In genomic region chr4:106868381-106869035, GRCh38 we compare ENCODE assay signal across 19 cellular contexts.
DNase-seq lines count a peak whose midpoint lies in the region; ATAC-seq and TF ChIP-seq lines count a peak whose summit lies in the region.
"Had no signal": no experiment of that assay in that cellular context is flagged by ENCODE, and none has a peak within 500 bp of the region (broad histone marks: within the 10 kb centered on the region; RNA-seq: fewer than 3 reads in every experiment).

No MANE protein-coding gene starts in this region.

- H3K27me3 Mint-ChIP-seq in nephron progenitor cell (ENCODE audit: low read depth, poor library complexity): no peaks in the 10 kb centered on the region
- H3K27me3 Mint-ChIP-seq: activated naive CD8-positive, alpha-beta T cell had no signal

- H3K9me3 Mint-ChIP-seq in nephron progenitor cell: peaks cover 20% of the 10 kb centered on the region

- H3K4me3 ChIP-seq in cardiac fibroblast (replicated peaks in 1 of 2; ENCODE audit: low read depth in 2 of 2, low read length in 2 of 2) (no peak overlapping the region), left lung (no peak overlapping the region), H7 (ENCODE audit: insufficient read depth, low read depth, low read length) (no peak overlapping the region)
- H3K4me3 ChIP-seq: mucosa of descending colon, right lobe of liver had no signal

- no peaks in the 10 kb centered on the region for H3K36me3 Mint-ChIP-seq in nephron progenitor cell (ENCODE audit: low read depth)
- H3K36me3 Mint-ChIP-seq: activated naive CD8-positive, alpha-beta T cell had no signal

- intact Hi-C loops in left lung (cut with DNase I): no loop called here

- H3K27ac Mint-ChIP-seq in nephron progenitor cell: no peak overlapping the region
- H3K27ac Mint-ChIP-seq: activated naive CD8-positive, alpha-beta T cell had no signal

- H3K36me3 ChIP-seq in left lung: no peaks in the 10 kb centered on the region
- H3K36me3 ChIP-seq in H7 (replicated peaks; ENCODE audit: control insufficient read depth, insufficient read depth, low read length): no peaks in the 10 kb centered on the region
- H3K36me3 ChIP-seq: right lobe of liver had no signal

- no peak overlapping the region for H3K4me3 Mint-ChIP-seq in nephron progenitor cell
- H3K4me3 Mint-ChIP-seq: activated naive CD8-positive, alpha-beta T cell had no signal

- DNase-seq in AG20443 (ENCODE audit: low spot score) (peak; percentile 18), NCI-H226 (peak; percentile 68), cardiac fibroblast (ENCODE audit: low read depth in 2 of 2) (peak; percentile 3 to 87), left lung (no peak), MV-4-11 (lab: John Stamatoyannopoulos, UW) (no peak), H7 (no peak), nephron progenitor cell (no peak)
- no peak for DNase-seq in activated CD4-positive, CD25-positive, alpha-beta regulatory T cell treated with anti-CD3 and anti-CD28 coated beads, Interleukin-2, amount 50 U/mL, for 72 hours
- DNase-seq: activated T-cell treated with anti-CD3 and anti-CD28 coated beads, Interleukin-2, amount 50 U/mL, for 48 hours; GDM1; GOT3; hippocampal formation; mucosa of descending colon; NCI-H1930; NCI-H526 treated with DMSO at 0.1 percent for 48 hours; occipital lobe; right lobe of liver; stimulated activated CD4-positive, alpha-beta T cell treated with anti-CD3 and anti-CD28 coated beads, Interleukin-4, amount 100 ng/mL, for 1 hour had no signal

- TF ChIP-seq CTCF in cardiac fibroblast (IDR thresholded peaks at IDR 0.05; ENCODE audit: low read depth, low read length): no peak
- no peak for TF ChIP-seq CTCF in left lung (IDR thresholded peaks at IDR 0.05)
- TF ChIP-seq CTCF in nephron progenitor cell (IDR thresholded peaks at IDR 0.05): no peak

- peaks cover 5% of the 10 kb centered on the region for H3K4me1 Mint-ChIP-seq in nephron progenitor cell

- H3K27me3 ChIP-seq in left lung (no peaks in the 10 kb centered on the region), H7 (ENCODE audit: control insufficient read depth, insufficient read depth, low read length) (no peaks in the 10 kb centered on the region)
- H3K27me3 ChIP-seq: right lobe of liver had no signal

- ATAC-seq in left lung: peak; percentile 37
- ATAC-seq: mucosa of descending colon, right lobe of liver had no signal

- no peaks in the 10 kb centered on the region for H3K4me1 ChIP-seq in left lung
- H3K4me1 ChIP-seq: right lobe of liver had no signal

- H3K9me3 ChIP-seq in left lung: no peaks in the 10 kb centered on the region
- H3K9me3 ChIP-seq: mucosa of descending colon, right lobe of liver had no signal

- H3K27ac ChIP-seq in left lung: no peak overlapping the region
- H3K27ac ChIP-seq: right lobe of liver had no signal

Comparison
In these comparisons a context has a peak if more than half of its experiments do, and no peak if none do; other contexts are left out.
1. DNase-seq: peak in AG20443 (single experiment), NCI-H226 (single experiment) and cardiac fibroblast (2 of 2); none in left lung (0 of 2), MV-4-11 (single experiment), H7 (single experiment), nephron progenitor cell (single experiment) and activated CD4-positive, CD25-positive, alpha-beta regulatory T cell treated with anti-CD3 and anti-CD28 coated beads, Interleukin-2, amount 50 U/mL, for 72 hours (single experiment).